ENCODE assay signal across 27 cellular contexts in genomic region chr7:128679920-128680319, GRCh38. TPM values are rescaled to one million over a fixed set of nuclear protein-coding genes. Genes with fewer than 3 reads are reported as not detected.
DNase-seq lines count a peak whose midpoint lies in the region; ATAC-seq, FAIRE-seq and TF ChIP-seq lines count a peak whose summit lies in the region.
"Had no signal": no experiment of that assay in that cellular context is flagged by ENCODE, and none has a peak within 500 bp of the region (broad histone marks: within the 10 kb centered on the region; RNA-seq: fewer than 3 reads in every experiment).

No MANE protein-coding gene starts in this region.

- H3K4me3 Mint-ChIP-seq in stimulated activated naive B cell treated with anti-CD40 and anti-IgM and Interleukin-4, amounts not matched to agents 10 μg/mL and 1 μg/mL and 100 μg/mL, for 72 hours = no peak overlapping the region
- H3K4me3 Mint-ChIP-seq in WTC11 = no peak overlapping the region
- H3K4me3 Mint-ChIP-seq: CD8-positive, alpha-beta memory T cell; T-cell had no signal

- H3K4me3 ChIP-seq in OCI-LY3 (ENCODE audit: low read length) = no peak overlapping the region
- H3K4me3 ChIP-seq: A549, GM23248 had no signal

- no peaks in the 10 kb centered on the region for H3K9me3 ChIP-seq in OCI-LY3 (ENCODE audit: insufficient read depth, low read length)
- H3K9me3 ChIP-seq: A549 had no signal

- no peaks in the 10 kb centered on the region for H4K20me1 ChIP-seq in OCI-LY3 (ENCODE audit: insufficient read depth, low read length)

- H3K9me3 Mint-ChIP-seq in stimulated activated naive B cell treated with anti-CD40 and anti-IgM and Interleukin-4, amounts not matched to agents 10 μg/mL and 1 μg/mL and 100 μg/mL, for 72 hours = no peaks in the 10 kb centered on the region
- no peaks in the 10 kb centered on the region for H3K9me3 Mint-ChIP-seq in WTC11
- H3K9me3 Mint-ChIP-seq: CD8-positive, alpha-beta memory T cell; T-cell had no signal

- H3K27me3 Mint-ChIP-seq in stimulated activated naive B cell treated with anti-CD40 and anti-IgM and Interleukin-4, amounts not matched to agents 10 μg/mL and 1 μg/mL and 100 μg/mL, for 72 hours = peaks cover 10 to 18% of the 10 kb centered on the region in 2 donors
- H3K27me3 Mint-ChIP-seq in WTC11 (ENCODE audit: low read depth) = peaks cover 4% of the 10 kb centered on the region; the same call in 1 of the 2 replicates

- H3K36me3 Mint-ChIP-seq in stimulated activated naive B cell treated with anti-CD40 and anti-IgM and Interleukin-4, amounts not matched to agents 10 μg/mL and 1 μg/mL and 100 μg/mL, for 72 hours = no peaks in the 10 kb centered on the region
- H3K36me3 Mint-ChIP-seq in WTC11 = no peaks in the 10 kb centered on the region
- H3K36me3 Mint-ChIP-seq: T-cell had no signal

- ATAC-seq in stimulated activated naive B cell treated with anti-CD40 and anti-IgM and Interleukin-4, amounts not matched to agents 10 μg/mL and 1 μg/mL and 100 μg/mL, for 72 hours (replicated peaks) = peak; percentile 70 to 87
- ATAC-seq in WTC11 = no peak
- ATAC-seq: A549, HepG2, Panc1, T-cell had no signal

- FAIRE-seq in GM19239 (lab: Jason Lieb, UNC) = peak; percentile 42
- FAIRE-seq: A549, HepG2 had no signal

- H3K27me3 ChIP-seq in OCI-LY3 (ENCODE audit: low read depth, low read length) = no peaks in the 10 kb centered on the region

- peak; percentile 68 for DNase-seq in GM13976 (ENCODE audit: low spot score)
- no peak for DNase-seq in GM19239 (ENCODE audit: insufficient read length, low spot score)
- no peak for DNase-seq in stimulated activated naive B cell treated with anti-CD40 and anti-IgM and Interleukin-4, amounts not matched to agents 10 μg/mL and 1 μg/mL and 100 μg/mL, for 72 hours
- no peak for DNase-seq in NCI-H146 (lab: John Stamatoyannopoulos, UW)
- no peak for DNase-seq in foreskin melanocyte
- DNase-seq in WTC11 (ENCODE audit: low spot score) = no peak
- DNase-seq: AML-193; CD8-positive, alpha-beta memory T cell; DMS 273 treated with DMSO at 0.1 percent for 48 hours; DMS79; EL; GDM1; GM23248; H7; Kasumi-1; NCI-H1105 treated with DMSO at 0.1 percent for 48 hours; NCI-H2029; NCI-H446 treated with DMSO at 0.1 percent for 48 hours; NCI-H526 treated with DMSO at 0.1 percent for 48 hours; SHP77; T-cell had no signal

- no peaks in the 10 kb centered on the region for H3K79me2 ChIP-seq in OCI-LY3 (ENCODE audit: low read length)

- POLR2A ChIA-PET in WTC11 (lab: Charles Lee) = no interaction called here

- TF ChIP-seq CTCF in GM13976 (IDR thresholded peaks at IDR 0.05; ENCODE audit: borderline replicate concordance, control extremely low read depth, extremely low read depth, insufficient read depth, missing control alignments) (no peak), OCI-LY3 (IDR thresholded peaks at IDR 0.05; ENCODE audit: low read depth, low read length) (no peak), WTC11 (IDR thresholded peaks at IDR 0.05) (no peak)

- H3K4me2 ChIP-seq in OCI-LY3 (ENCODE audit: low read length) = peak overlapping the region; percentile 25; the same call in 1 of the 2 replicates
- H3K4me2 ChIP-seq: A549 had no signal

- H3K27ac ChIP-seq in OCI-LY3 (ENCODE audit: low read length) = peak overlapping the region; percentile 8; the same call in 1 of the 2 replicates
- H3K27ac ChIP-seq: A549, C4-2B, GM23248, RWPE1 had no signal

- peak overlapping the region; percentile 20 for H3K27ac Mint-ChIP-seq in stimulated activated naive B cell treated with anti-CD40 and anti-IgM and Interleukin-4, amounts not matched to agents 10 μg/mL and 1 μg/mL and 100 μg/mL, for 72 hours
- H3K27ac Mint-ChIP-seq in WTC11 = no peak overlapping the region
- H3K27ac Mint-ChIP-seq: CD8-positive, alpha-beta memory T cell; T-cell had no signal

- H3K36me3 ChIP-seq in OCI-LY3 (replicated peaks; ENCODE audit: low read depth, low read length) = no peaks in the 10 kb centered on the region

- H2AFZ ChIP-seq in OCI-LY3 (ENCODE audit: low read depth, low read length) = peak overlapping the region; percentile 47; the same call in 1 of the 2 replicates
- H2AFZ ChIP-seq: GM23248 had no signal

- no peak overlapping the region for H3K9ac ChIP-seq in OCI-LY3 (ENCODE audit: low read length)
- H3K9ac ChIP-seq: GM23248 had no signal

- peaks cover 1 to 10% of the 10 kb centered on the region in 2 donors for H3K4me1 Mint-ChIP-seq in stimulated activated naive B cell treated with anti-CD40 and anti-IgM and Interleukin-4, amounts not matched to agents 10 μg/mL and 1 μg/mL and 100 μg/mL, for 72 hours
- no peaks in the 10 kb centered on the region; the same call in 1 of the 2 replicates for H3K4me1 Mint-ChIP-seq in WTC11
- H3K4me1 Mint-ChIP-seq: CD8-positive, alpha-beta memory T cell; T-cell had no signal

- peaks cover 28% of the 10 kb centered on the region for H3K4me1 ChIP-seq in OCI-LY3 (ENCODE audit: low read length)
- H3K4me1 ChIP-seq: A549 had no signal

- CTCF ChIA-PET in WTC11 (lab: Charles Lee) = interaction anchor here (0.6 kb wide), 1 partner anchor 13 kb away, joined by 3 read pairs; no protein-coding TSS in a partner anchor

- in situ Hi-C loops in GM13976 (cut with MboI; ENCODE audit: low sequenced_read_pairs, unreplicated experiment) = no loop called here

TF ChIP-seq in WTC11, 78 proteins besides CTCF, POLR2A, EP300 and RAD21:
- TF ChIP-seq E2F1 (CRISPR knock-in tag; IDR thresholded peaks at IDR 0.05) = no peak
- TF ChIP-seq FOXK1 (CRISPR knock-in tag; IDR thresholded peaks at IDR 0.05) = no peak
- TF ChIP-seq GABPB1 (CRISPR knock-in tag; IDR thresholded peaks at IDR 0.05) = no peak
- no peak for TF ChIP-seq ZSCAN18 (CRISPR knock-in tag; IDR thresholded peaks at IDR 0.05)
- TF ChIP-seq, protein P1, sequence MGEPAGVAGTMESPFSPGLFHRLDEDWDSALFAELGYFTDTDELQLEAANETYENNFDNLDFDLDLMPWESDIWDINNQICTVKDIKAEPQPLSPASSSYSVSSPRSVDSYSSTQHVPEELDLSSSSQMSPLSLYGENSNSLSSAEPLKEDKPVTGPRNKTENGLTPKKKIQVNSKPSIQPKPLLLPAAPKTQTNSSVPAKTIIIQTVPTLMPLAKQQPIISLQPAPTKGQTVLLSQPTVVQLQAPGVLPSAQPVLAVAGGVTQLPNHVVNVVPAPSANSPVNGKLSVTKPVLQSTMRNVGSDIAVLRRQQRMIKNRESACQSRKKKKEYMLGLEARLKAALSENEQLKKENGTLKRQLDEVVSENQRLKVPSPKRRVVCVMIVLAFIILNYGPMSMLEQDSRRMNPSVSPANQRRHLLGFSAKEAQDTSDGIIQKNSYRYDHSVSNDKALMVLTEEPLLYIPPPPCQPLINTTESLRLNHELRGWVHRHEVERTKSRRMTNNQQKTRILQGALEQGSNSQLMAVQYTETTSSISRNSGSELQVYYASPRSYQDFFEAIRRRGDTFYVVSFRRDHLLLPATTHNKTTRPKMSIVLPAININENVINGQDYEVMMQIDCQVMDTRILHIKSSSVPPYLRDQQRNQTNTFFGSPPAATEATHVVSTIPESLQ (CRISPR knock-in tag; IDR thresholded peaks at IDR 0.05) = no peak
- no peak for TF ChIP-seq MAX (CRISPR knock-in tag; IDR thresholded peaks at IDR 0.05)
- no peak for TF ChIP-seq CREB1 (CRISPR knock-in tag; IDR thresholded peaks at IDR 0.05)

RNA-seq across cellular contexts. Expression of gene GARIN1A, which starts 7.8 kb away (rescaled TPM):
- total RNA-seq in WTC11 (2021) = 0.14 to 0.15 TPM in 2 of 3 replicates, not detected in the other
- total RNA-seq: H7, HepG2 had no signal

RNA-seq across cellular contexts. Expression of gene CALU, which starts 59.2 kb away (rescaled TPM):
- total RNA-seq in WTC11 (2021) = 150 to 163 TPM (median 159 TPM) in 3 replicates
